1 cellular context compared by ENCODE assay signal in genomic region chr11:10503217-10503616, GRCh38.
TF ChIP-seq lines count a peak whose summit lies in the region.

No MANE protein-coding gene starts in this region.

TF ChIP-seq in HepG2, 621 proteins besides CTCF, POLR2A, EP300 and RAD21:
- no peak for TF ChIP-seq HNF1B (CRISPR knock-in tag; IDR thresholded peaks at IDR 0.05)
- TF ChIP-seq ZNF282 (IDR thresholded peaks at IDR 0.05; ENCODE audit: partially characterized antibody), result no peak
- TF ChIP-seq ZNF430 (CRISPR knock-in tag; IDR thresholded peaks at IDR 0.05), result no peak
- TF ChIP-seq, protein P1, sequence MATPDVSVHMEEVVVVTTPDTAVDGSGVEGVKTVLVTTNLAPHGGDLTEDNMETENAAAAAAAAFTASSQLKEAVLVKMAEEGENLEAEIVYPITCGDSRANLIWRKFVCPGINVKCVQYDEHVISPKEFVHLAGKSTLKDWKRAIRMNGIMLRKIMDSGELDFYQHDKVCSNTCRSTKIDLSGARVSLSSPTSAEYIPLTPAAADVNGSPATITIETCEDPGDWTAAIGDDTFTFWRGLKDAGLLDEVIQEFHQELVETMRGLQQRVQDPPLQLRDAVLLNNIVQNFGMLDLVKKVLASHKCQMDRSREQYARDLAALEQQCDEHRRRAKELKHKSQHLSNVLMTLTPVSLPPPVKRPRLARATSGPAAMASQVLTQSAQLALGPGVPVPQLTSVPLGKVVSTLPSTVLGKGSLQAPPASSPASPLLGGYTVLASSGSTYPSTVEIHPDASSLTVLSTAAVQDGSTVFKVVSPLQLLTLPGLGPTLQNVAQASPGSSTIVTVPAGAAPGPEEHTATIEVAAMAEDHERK (CRISPR knock-in tag; IDR thresholded peaks at IDR 0.05; ENCODE audit: low read depth), result no peak
- TF ChIP-seq ZKSCAN5 (CRISPR knock-in tag; IDR thresholded peaks at IDR 0.05), result no peak
- TF ChIP-seq SNAI1 (CRISPR knock-in tag; IDR thresholded peaks at IDR 0.05; ENCODE audit: borderline replicate concordance), result no peak
- TF ChIP-seq TARDBP (CRISPR knock-in tag; IDR thresholded peaks at IDR 0.05), result no peak
- no peak for TF ChIP-seq ATF7 (IDR thresholded peaks at IDR 0.05)
- TF ChIP-seq ATF7 (CRISPR knock-in tag; IDR thresholded peaks at IDR 0.05), result no peak
- no peak for TF ChIP-seq FOXM1 (CRISPR knock-in tag; IDR thresholded peaks at IDR 0.05)
- no peak for TF ChIP-seq SNRNP70 (IDR thresholded peaks at IDR 0.05; ENCODE audit: low read depth, low read length)
- no peak for TF ChIP-seq ZNF577 (CRISPR knock-in tag; IDR thresholded peaks at IDR 0.05; ENCODE audit: borderline replicate concordance, low read depth)
- no peak for TF ChIP-seq MBNL3 (CRISPR knock-in tag; conservative IDR thresholded peaks at IDR 0.05)
- TF ChIP-seq ZNF766 (CRISPR knock-in tag; IDR thresholded peaks at IDR 0.05; ENCODE audit: borderline replicate concordance), result no peak
- no peak for TF ChIP-seq ZNF235 (CRISPR knock-in tag; IDR thresholded peaks at IDR 0.05; ENCODE audit: borderline replicate concordance)
- TF ChIP-seq ZNF550 (CRISPR knock-in tag; IDR thresholded peaks at IDR 0.05; ENCODE audit: borderline replicate concordance), result no peak
- TF ChIP-seq, protein P2, sequence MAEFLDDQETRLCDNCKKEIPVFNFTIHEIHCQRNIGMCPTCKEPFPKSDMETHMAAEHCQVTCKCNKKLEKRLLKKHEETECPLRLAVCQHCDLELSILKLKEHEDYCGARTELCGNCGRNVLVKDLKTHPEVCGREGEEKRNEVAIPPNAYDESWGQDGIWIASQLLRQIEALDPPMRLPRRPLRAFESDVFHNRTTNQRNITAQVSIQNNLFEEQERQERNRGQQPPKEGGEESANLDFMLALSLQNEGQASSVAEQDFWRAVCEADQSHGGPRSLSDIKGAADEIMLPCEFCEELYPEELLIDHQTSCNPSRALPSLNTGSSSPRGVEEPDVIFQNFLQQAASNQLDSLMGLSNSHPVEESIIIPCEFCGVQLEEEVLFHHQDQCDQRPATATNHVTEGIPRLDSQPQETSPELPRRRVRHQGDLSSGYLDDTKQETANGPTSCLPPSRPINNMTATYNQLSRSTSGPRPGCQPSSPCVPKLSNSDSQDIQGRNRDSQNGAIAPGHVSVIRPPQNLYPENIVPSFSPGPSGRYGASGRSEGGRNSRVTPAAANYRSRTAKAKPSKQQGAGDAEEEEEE (CRISPR knock-in tag; IDR thresholded peaks at IDR 0.05; ENCODE audit: borderline replicate concordance), result no peak
